Comparison of ENCODE assay signal across 21 cellular contexts in genomic region chr2:157989227-157989626, GRCh38.
DNase-seq lines count a peak whose midpoint lies in the region; ATAC-seq, FAIRE-seq and TF ChIP-seq lines count a peak whose summit lies in the region.
"Had no signal": no experiment of that assay in that cellular context is flagged by ENCODE, and none has a peak within 500 bp of the region (broad histone marks: within the 10 kb centered on the region; RNA-seq: fewer than 3 reads in every experiment).

No MANE protein-coding gene starts in this region.

- H3K4me1 Mint-ChIP-seq in MCF 10A (ENCODE audit: insufficient read depth, unreplicated experiment) = peaks cover 6% of the 10 kb centered on the region

- no peak overlapping the region for H3K4me3 Mint-ChIP-seq in MCF 10A (ENCODE audit: unreplicated experiment)
- H3K4me3 Mint-ChIP-seq: type B pancreatic cell had no signal

- DNase-seq in HCT116 (ENCODE audit: low read depth, low spot score) (no peak), NCI-H2171 treated with DMSO at 0.1 percent for 48 hours (lab: John Stamatoyannopoulos, UW) (peak; percentile 91), K562 (ENCODE audit: extremely low read depth in 1 of 4, low spot score in 3 of 4) (no peak), myocyte (ENCODE audit: low read depth) (peak; percentile 18), MCF 10A (ENCODE audit: unreplicated experiment) (no peak)
- DNase-seq: activated CD4-positive, alpha-beta T cell treated with anti-CD3 and anti-CD28 coated beads, Interleukin-2, amount 50 U/mL, for 1 hour; activated effector memory CD4-positive, alpha-beta T cell treated with Interleukin-2 at 50 U/mL for 16 hours; AML-193; foreskin melanocyte; mammary epithelial cell; NCI-H1930; right cardiac atrium; Right ventricle myocardium superior; stimulated activated CD4-positive, alpha-beta T cell treated with anti-CD3 and anti-CD28 coated beads, Interleukin-12 subunit alpha, Interleukin-12 subunit beta, amount 100 ng/mL, for 4 hours; T-helper 1 cell had no signal

- H3K9me3 ChIP-seq in HCT116 (ENCODE audit: control insufficient read depth in 1 of 2, insufficient read depth in 1 of 2, low read depth in 1 of 2, low read length in 2 of 2) = no peaks in the 10 kb centered on the region
- no peaks in the 10 kb centered on the region for H3K9me3 ChIP-seq in K562 (replicated peaks; ENCODE audit: control insufficient read depth, insufficient read depth, low read depth, low read length)
- H3K9me3 ChIP-seq: breast epithelium had no signal

- H3K4me3 ChIP-seq in HCT116 (replicated peaks in 1 of 2; ENCODE audit: low read depth in 1 of 2, low read length in 2 of 2) (no peak overlapping the region), K562 (no peak overlapping the region)
- H3K4me3 ChIP-seq: breast epithelium, hepatocyte had no signal

- H3K9ac ChIP-seq in HCT116 (ENCODE audit: low read length) (no peak overlapping the region), K562 (ENCODE audit: insufficient read depth in 1 of 2, low read depth in 2 of 2, low read length in 2 of 2) (no peak overlapping the region)

- no peak for FAIRE-seq in K562 (lab: Jason Lieb, UNC)
- FAIRE-seq: islet of Langerhans had no signal

- H3K27ac ChIP-seq in HCT116 (ENCODE audit: low read depth, low read length) = no peak overlapping the region
- no peak overlapping the region for H3K27ac ChIP-seq in K562 (ENCODE audit: extremely low read depth, low read depth, low read length)
- H3K27ac ChIP-seq: breast epithelium, hepatocyte had no signal

- TF ChIP-seq CTCF in HCT116 (IDR thresholded peaks at IDR 0.05 in 2 of 3, conservative IDR thresholded peaks at IDR 0.05 in 1 of 3; ENCODE audit: borderline replicate concordance in 1 of 3, insufficient read depth in 1 of 3, low read depth in 2 of 3, low read length in 2 of 3) (peak in 1 of 3 experiments; percentile 16; a peak in 1 of 6 replicates), K562 (IDR thresholded peaks at IDR 0.05 in 2 of 3, conservative IDR thresholded peaks at IDR 0.05 in 1 of 3; ENCODE audit: insufficient read depth in 2 of 3, low read depth in 1 of 3, low read length in 3 of 3) (peak in 2 of 3 experiments; percentile 28 to 48; a peak in 2 of 6 replicates), MCF 10A (IDR thresholded peaks at IDR 0.05; ENCODE audit: unreplicated experiment) (no peak)

- CTCF ChIA-PET in HCT116 (lab: Charles Lee) = no interaction called here
- CTCF ChIA-PET in K562 (lab: Yijun Ruan, JAX; ENCODE audit: low intra/inter-chr PET ratio) = interaction anchor here (0.6 to 1.5 kb wide), 3 partner anchors 160 to 491 kb away, joined by 3 to 8 read pairs (median 3); no protein-coding TSS in a partner anchor
- CTCF ChIA-PET in MCF 10A (lab: Yijun Ruan, JAX) = no interaction called here

- no peaks in the 10 kb centered on the region for H3K27me3 Mint-ChIP-seq in MCF 10A (ENCODE audit: insufficient read depth, unreplicated experiment)

- no peaks in the 10 kb centered on the region for H3K27me3 ChIP-seq in HCT116 (ENCODE audit: insufficient read depth, low read length)
- H3K27me3 ChIP-seq in K562 (ENCODE audit: control insufficient read depth in 2 of 2, insufficient read depth in 2 of 2, low read length in 2 of 2) = no peaks in the 10 kb centered on the region
- H3K27me3 ChIP-seq: breast epithelium, hepatocyte had no signal

- no peaks in the 10 kb centered on the region for H3K36me3 Mint-ChIP-seq in MCF 10A (ENCODE audit: insufficient read depth, unreplicated experiment)
- H3K36me3 Mint-ChIP-seq: type B pancreatic cell had no signal

- H3K9me2 ChIP-seq in HCT116 (ENCODE audit: insufficient read depth) = no peaks in the 10 kb centered on the region

- no TSS peak for BruUV-seq in HCT116 (replicated peaks; lab: Mats Ljungman, UMichigan)
- no TSS peak for BruUV-seq in K562 (replicated peaks; lab: Mats Ljungman, UMichigan)
- no TSS peak for BruUV-seq in MCF 10A (replicated peaks; lab: Mats Ljungman, UMichigan)

- no peaks in the 10 kb centered on the region for H3K9me1 ChIP-seq in K562 (ENCODE audit: control insufficient read depth, insufficient read depth, low read length)

- 18% methylated on average over 5 of the region's 5 CpGs for WGBS in K562 (ENCODE audit: insufficient coverage, low coverage, missing lambda C conversion rate)

- intact Hi-C loops in HCT116 (cut with micrococcal nuclease) (no loop called here), K562 (cut with micrococcal nuclease) (loop anchor here (1.0 to 5.0 kb wide), 2 partner anchors 87 to 212 kb away; no protein-coding TSS in a partner anchor), MCF 10A (cut with micrococcal nuclease) (no loop called here)

- RAD21 ChIA-PET in HCT116 (lab: Charles Lee; ENCODE audit: low non-redundant PET in 1 of 2, low total read pairs in 2 of 2, uncharacterized antibody in 2 of 2, unreplicated experiment in 2 of 2) = no interaction called here

- no peaks in the 10 kb centered on the region for H3K36me3 ChIP-seq in HCT116 (ENCODE audit: control insufficient read depth in 1 of 2, insufficient read depth in 2 of 2, low read length in 2 of 2)
- H3K36me3 ChIP-seq in K562 (ENCODE audit: control insufficient read depth, insufficient read depth, low read length) = no peaks in the 10 kb centered on the region
- H3K36me3 ChIP-seq: breast epithelium had no signal

- H3K4me2 ChIP-seq in HCT116 (ENCODE audit: low read length) = no peak overlapping the region
- H3K4me2 ChIP-seq in K562 (ENCODE audit: insufficient read depth, low read length) = no peak overlapping the region
- H3K4me2 ChIP-seq: hepatocyte had no signal

- in situ Hi-C loops in K562 (cut with MboI) = no loop called here

- peak; percentile 42; the same call in 1 of the 2 replicates for TF ChIP-seq RAD21 in HCT116 (IDR thresholded peaks at IDR 0.05; ENCODE audit: low read depth)
- peak; percentile 66 to 74 for TF ChIP-seq RAD21 in K562 (CRISPR knock-in tag; conservative IDR thresholded peaks at IDR 0.05 in 1 of 2, IDR thresholded peaks at IDR 0.05 in 1 of 2)

- POLR2A ChIA-PET in HCT116 (lab: Charles Lee) (no interaction called here), K562 (lab: Yijun Ruan, JAX) (no interaction called here), MCF 10A (lab: Yijun Ruan, JAX) (no interaction called here)

- H3K79me2 ChIP-seq in HCT116 (ENCODE audit: insufficient read depth, low read length) = no peaks in the 10 kb centered on the region
- no peaks in the 10 kb centered on the region for H3K79me2 ChIP-seq in K562 (ENCODE audit: control insufficient read depth, insufficient read depth, low read length)
- H3K79me2 ChIP-seq: hepatocyte had no signal

- no peaks in the 10 kb centered on the region for H4K20me1 ChIP-seq in HCT116 (ENCODE audit: insufficient read depth)
- H4K20me1 ChIP-seq in K562 (replicated peaks; ENCODE audit: control insufficient read depth, insufficient read depth, low read length) = no peaks in the 10 kb centered on the region

- TF ChIP-seq POLR2A in HCT116 (IDR thresholded peaks at IDR 0.05; ENCODE audit: borderline replicate concordance, extremely low read depth, insufficient read depth, insufficient read length) (no peak), K562 (conservative IDR thresholded peaks at IDR 0.05) (no peak)

- H3K9me3 Mint-ChIP-seq in MCF 10A (ENCODE audit: unreplicated experiment) = no peaks in the 10 kb centered on the region
- H3K9me3 Mint-ChIP-seq: type B pancreatic cell had no signal

- no peaks in the 10 kb centered on the region for H3K4me1 ChIP-seq in HCT116 (ENCODE audit: control insufficient read depth in 1 of 2, insufficient read depth in 2 of 2, low read length in 2 of 2)
- no peaks in the 10 kb centered on the region for H3K4me1 ChIP-seq in K562 (replicated peaks in 1 of 2; ENCODE audit: control insufficient read depth in 2 of 2, insufficient read depth in 2 of 2, low read length in 2 of 2)
- H3K4me1 ChIP-seq: breast epithelium had no signal

- ATAC-seq in HCT116 (no peak), K562 (peak; percentile 71), HG03159 (IDR thresholded peaks at IDR 0.05; ENCODE audit: unreplicated experiment) (no peak), HG03025 (IDR thresholded peaks at IDR 0.05; ENCODE audit: low FRiP score, unreplicated experiment) (no peak)
- ATAC-seq: right cardiac atrium had no signal

- no peak overlapping the region for H2AFZ ChIP-seq in HCT116 (ENCODE audit: low read depth, low read length, poor library complexity, severe bottlenecking)
- H2AFZ ChIP-seq in K562 (ENCODE audit: low read depth, low read length) = no peak overlapping the region
- H2AFZ ChIP-seq: hepatocyte had no signal

- no peak overlapping the region for H3K27ac Mint-ChIP-seq in MCF 10A (ENCODE audit: low read depth, unreplicated experiment)
- H3K27ac Mint-ChIP-seq: type B pancreatic cell had no signal

- TF ChIP-seq EP300 in K562 (IDR thresholded peaks at IDR 0.05; ENCODE audit: low read length) = no peak

TF ChIP-seq in HCT116, 20 proteins besides CTCF, POLR2A, EP300 and RAD21 (continues in another document):
- TF ChIP-seq POLR2AphosphoS5 (IDR thresholded peaks at IDR 0.05; ENCODE audit: low read depth, low read length) = no peak
- no peak for TF ChIP-seq CEBPB (IDR thresholded peaks at IDR 0.05; ENCODE audit: low read depth)
- no peak for TF ChIP-seq ELF1 (IDR thresholded peaks at IDR 0.05; ENCODE audit: borderline replicate concordance, low read depth)
- TF ChIP-seq TCF7L2 (IDR thresholded peaks at IDR 0.05; ENCODE audit: borderline replicate concordance, extremely low read depth, insufficient read depth, insufficient read length) = no peak
- no peak for TF ChIP-seq SP1 (IDR thresholded peaks at IDR 0.05; ENCODE audit: low read depth)
- no peak for TF ChIP-seq CBX3 (IDR thresholded peaks at IDR 0.05; ENCODE audit: low read depth)
- TF ChIP-seq SRF (IDR thresholded peaks at IDR 0.05; ENCODE audit: low read depth) = no peak
- TF ChIP-seq EZH2phosphoT487 (IDR thresholded peaks at IDR 0.05; ENCODE audit: borderline replicate concordance) = no peak
- TF ChIP-seq EZH2 (IDR thresholded peaks at IDR 0.05) = no peak
- no peak for TF ChIP-seq FOSL1 (IDR thresholded peaks at IDR 0.05; ENCODE audit: low read depth)

TF ChIP-seq in K562, 482 proteins besides CTCF, POLR2A, EP300 and RAD21 (continues in another document):
- TF ChIP-seq ZBTB43 (CRISPR knock-in tag; IDR thresholded peaks at IDR 0.05) = no peak

Comparison
In these comparisons a context has a peak if more than half of its experiments do, and no peak if none do; other contexts are left out.
1. DNase-seq: peak in NCI-H2171 treated with DMSO at 0.1 percent for 48 hours (single experiment) and myocyte (single experiment); none in HCT116 (single experiment), K562 (0 of 4) and MCF 10A (single experiment).
2. Of the 22 proteins assayed by ChIP-seq in both K562 and HCT116: peak only in K562: none; only in HCT116: none; in both: RAD21; in neither: 20; mixed calls (peak in some experiments, not most) for 1.